In the genomic region with DNA sequence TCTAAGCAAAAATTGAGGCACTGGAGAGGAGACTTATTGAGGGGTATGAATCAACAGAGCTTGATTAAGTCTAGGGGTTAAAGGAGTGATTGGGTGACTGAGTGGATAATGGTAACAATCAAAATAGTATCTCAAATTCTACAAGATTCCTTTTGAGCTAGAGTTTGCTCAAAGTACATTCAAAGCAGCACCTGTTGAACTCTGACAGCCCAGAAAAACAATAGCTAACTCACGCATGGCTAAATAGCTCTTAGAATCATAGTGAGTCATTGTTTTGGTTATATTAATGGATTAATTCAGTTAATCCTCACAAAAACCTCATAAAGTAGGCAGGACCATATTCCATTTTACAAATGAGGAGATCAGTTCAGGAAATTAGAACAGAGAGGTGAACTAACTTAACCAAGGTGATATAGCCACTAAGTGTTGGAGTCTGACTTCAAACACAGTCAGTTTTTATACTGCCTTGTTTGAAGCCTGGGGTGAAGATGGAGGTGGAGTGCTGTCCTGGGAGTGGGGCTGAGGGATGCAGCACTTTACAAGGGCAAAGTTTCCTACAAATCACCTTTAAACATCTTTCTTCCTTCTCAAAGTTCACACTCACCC, we compare ENCODE assay signal across 1 cellular context.
TF ChIP-seq lines count a peak whose summit lies in the region.

No MANE protein-coding gene starts in this region.

TF ChIP-seq in H1, 55 proteins besides CTCF, POLR2A, EP300 and RAD21:
- TF ChIP-seq SUZ12 (IDR thresholded peaks at IDR 0.05; ENCODE audit: low read length) (no peak), CBX8 (IDR thresholded peaks at IDR 0.05; ENCODE audit: borderline replicate concordance, low read depth, low read length) (no peak), BACH1 (IDR thresholded peaks at IDR 0.05; ENCODE audit: low read length) (no peak), KDM4A (IDR thresholded peaks at IDR 0.05; ENCODE audit: low read depth, low read length, severe bottlenecking) (no peak), RXRA (IDR thresholded peaks at IDR 0.05; ENCODE audit: insufficient read depth, low read depth, low read length) (no peak), POLR2AphosphoS5 (IDR thresholded peaks at IDR 0.05; ENCODE audit: low read depth, low read length) (no peak), GTF2F1 (IDR thresholded peaks at IDR 0.05; ENCODE audit: borderline replicate concordance, low read depth, low read length) (no peak), NANOG (IDR thresholded peaks at IDR 0.05; ENCODE audit: insufficient read depth, low read depth, low read length, poor library complexity, severe bottlenecking) (no peak), SRF (IDR thresholded peaks at IDR 0.05; ENCODE audit: low read depth, low read length) (no peak), SP4 (IDR thresholded peaks at IDR 0.05; ENCODE audit: low read length) (no peak), CREB1 (IDR thresholded peaks at IDR 0.05) (no peak), TEAD4 (IDR thresholded peaks at IDR 0.05; ENCODE audit: low read depth, low read length) (no peak), HDAC6 (IDR thresholded peaks at IDR 0.05; ENCODE audit: low read depth, low read length) (no peak), EGR1 (IDR thresholded peaks at IDR 0.05; ENCODE audit: borderline replicate concordance, low read depth, low read length) (no peak), SP2 (IDR thresholded peaks at IDR 0.05; ENCODE audit: low read length) (no peak), BRCA1 (IDR thresholded peaks at IDR 0.05; ENCODE audit: low read depth, low read length) (no peak), MAFK (IDR thresholded peaks at IDR 0.05; ENCODE audit: low read depth, low read length) (no peak)
- TF ChIP-seq, protein P1, sequence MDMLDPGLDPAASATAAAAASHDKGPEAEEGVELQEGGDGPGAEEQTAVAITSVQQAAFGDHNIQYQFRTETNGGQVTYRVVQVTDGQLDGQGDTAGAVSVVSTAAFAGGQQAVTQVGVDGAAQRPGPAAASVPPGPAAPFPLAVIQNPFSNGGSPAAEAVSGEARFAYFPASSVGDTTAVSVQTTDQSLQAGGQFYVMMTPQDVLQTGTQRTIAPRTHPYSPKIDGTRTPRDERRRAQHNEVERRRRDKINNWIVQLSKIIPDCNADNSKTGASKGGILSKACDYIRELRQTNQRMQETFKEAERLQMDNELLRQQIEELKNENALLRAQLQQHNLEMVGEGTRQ (IDR thresholded peaks at IDR 0.05; ENCODE audit: low read length), result no peak
